In genomic region chr14:88189040-88189839, GRCh38 we compare ENCODE assay signal across 8 cellular contexts.
A peak's percentile ranks its signal among the peaks of the same experiment; 100 is the strongest.
DNase-seq lines count a peak whose midpoint lies in the region; ATAC-seq and TF ChIP-seq lines count a peak whose summit lies in the region.

No MANE protein-coding gene starts in this region.

- TF ChIP-seq CTCF in LNCAP (IDR thresholded peaks at IDR 0.05), result peak; percentile 77

- peak; percentile 82 for ATAC-seq in GM21786 (IDR thresholded peaks at IDR 0.05; ENCODE audit: unreplicated experiment)

- DNase-seq in GDM1 (lab: John Stamatoyannopoulos, UW), result peak; percentile 34
- peak; percentile 73 for DNase-seq in RKO (ENCODE audit: low spot score)
- peak in 51 of 56 donors; percentile 6 to 93 (median 48) for DNase-seq in amygdala (lab: John Stamatoyannopoulos, UW)
- DNase-seq in hepatic stellate cell (ENCODE audit: low spot score), result peak; percentile 61
- DNase-seq in retina, result peak; percentile 82
- no peak for DNase-seq in GOT3 (lab: John Stamatoyannopoulos, UW)
